1 cellular context compared by ENCODE assay signal in genomic region chr7:105037319-105037718, GRCh38.
TF ChIP-seq lines count a peak whose summit lies in the region.

No MANE protein-coding gene starts in this region.

TF ChIP-seq in H1, 55 proteins besides CTCF, POLR2A, EP300 and RAD21:
- no peak for TF ChIP-seq CBX5 (IDR thresholded peaks at IDR 0.05; ENCODE audit: low read depth, low read length)
- peak; percentile 20; the same call in 1 of the 2 replicates for TF ChIP-seq CEBPB (IDR thresholded peaks at IDR 0.05; ENCODE audit: low read depth, low read length)
